In the genomic region with DNA sequence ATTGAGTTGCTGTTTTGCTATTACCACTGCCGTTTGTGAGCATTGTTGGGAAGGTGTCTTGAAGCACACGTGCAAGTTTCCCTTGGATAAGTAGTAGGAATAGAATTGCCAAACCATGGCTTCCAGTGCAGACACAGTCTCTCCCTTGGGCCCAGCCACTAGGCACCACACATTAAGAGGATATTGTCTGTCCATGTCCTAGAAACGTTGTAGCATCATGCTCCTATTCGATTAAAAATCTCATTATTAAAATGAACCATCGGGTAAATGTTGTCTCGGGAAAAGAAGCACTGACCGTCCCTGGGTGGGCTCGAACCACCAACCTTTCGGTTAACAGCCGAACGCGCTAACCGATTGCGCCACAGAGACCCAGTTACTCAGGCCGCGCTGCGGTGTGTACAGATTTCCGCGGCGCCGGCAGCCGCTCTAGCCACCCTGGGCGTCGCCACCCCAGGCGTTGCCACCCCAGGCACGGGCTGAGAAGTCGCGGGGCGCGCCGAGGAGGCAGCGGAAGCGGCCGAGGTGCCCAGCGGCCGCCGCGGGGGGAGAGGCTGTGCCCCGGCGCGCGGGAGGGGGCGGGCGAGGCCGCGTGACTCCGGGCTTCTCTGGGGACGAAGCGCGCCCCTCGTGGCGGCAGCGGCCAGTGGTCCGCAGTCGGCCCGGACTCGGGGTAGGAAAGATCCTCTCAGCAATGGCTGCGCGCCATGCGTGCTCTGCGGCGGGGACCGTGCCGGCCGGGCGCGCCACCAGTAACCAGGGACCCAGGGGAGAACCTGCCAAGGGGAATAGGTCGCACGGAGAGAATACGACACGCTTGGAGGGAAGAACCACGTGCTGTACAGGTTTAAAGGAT, we compare ENCODE assay signal across 1 cellular context.
TF ChIP-seq lines count a peak whose summit lies in the region.

No MANE protein-coding gene starts in this region.

TF ChIP-seq in K562, 482 proteins besides CTCF, POLR2A, EP300 and RAD21 (continued from another document):
- TF ChIP-seq NRF1 (conservative IDR thresholded peaks at IDR 0.05 in 1 of 2, IDR thresholded peaks at IDR 0.05 in 1 of 2) (peak; percentile 50 to 70; a peak in 3 of 4 replicates), ZNF165 (CRISPR knock-in tag; IDR thresholded peaks at IDR 0.05; ENCODE audit: borderline replicate concordance) (no peak), RBFOX2 (IDR thresholded peaks at IDR 0.05; ENCODE audit: low read depth, low read length) (peak; percentile 78)
